Comparison of ENCODE assay signal across 8 cellular contexts in genomic region chr2:23566236-23567142, GRCh38.
DNase-seq lines count a peak whose midpoint lies in the region; ATAC-seq and TF ChIP-seq lines count a peak whose summit lies in the region.

No MANE protein-coding gene starts in this region.

- DNase-seq in Calu3 (peak; percentile 54), HT-29 (ENCODE audit: low spot score) (peak; percentile 26), iPS DF 19.7 (ENCODE audit: low read depth, low spot score) (peak; percentile 57), upper lobe of right lung (no peak), NCI-H345 treated with DMSO at 0.1 percent for 48 hours (lab: John Stamatoyannopoulos, UW; ENCODE audit: unreplicated experiment) (no peak), NCI-H128 (lab: John Stamatoyannopoulos, UW; ENCODE audit: unreplicated experiment) (no peak)
- DNase-seq in activated CD8-positive, alpha-beta T cell treated with anti-CD3 and anti-CD28 coated beads for 36 hours, result peak; percentile 63

- no peaks in the 10 kb centered on the region for H3K36me3 ChIP-seq in upper lobe of right lung

- ATAC-seq in activated CD8-positive, alpha-beta T cell treated with anti-CD3 and anti-CD28 coated beads for 36 hours, result peak; percentile 76
- ATAC-seq in upper lobe of right lung, result no peak
- no peak for ATAC-seq in HG03095 (IDR thresholded peaks at IDR 0.05; ENCODE audit: unreplicated experiment)

- BruUV-seq in Calu3 (replicated peaks; lab: Mats Ljungman, UMichigan), result no TSS peak

- H3K36me3 Mint-ChIP-seq in Calu3 (ENCODE audit: insufficient read depth, unreplicated experiment), result no peaks in the 10 kb centered on the region
- no peaks in the 10 kb centered on the region for H3K36me3 Mint-ChIP-seq in activated CD8-positive, alpha-beta T cell treated with anti-CD3 and anti-CD28 coated beads for 36 hours (ENCODE audit: low read depth)

- no peak overlapping the region for H3K4me3 Mint-ChIP-seq in Calu3 (ENCODE audit: low read depth, unreplicated experiment)
- H3K4me3 Mint-ChIP-seq in activated CD8-positive, alpha-beta T cell treated with anti-CD3 and anti-CD28 coated beads for 36 hours, result no peak overlapping the region

- no peak overlapping the region for H3K4me3 ChIP-seq in upper lobe of right lung

- CTCF ChIA-PET in Calu3 (lab: Charles Lee), result no interaction called here
- CTCF ChIA-PET in activated CD8-positive, alpha-beta T cell treated with anti-CD3 and anti-CD28 coated beads for 36 hours (lab: Charles Lee), result interaction anchor here (1.3 to 1.5 kb wide), 4 partner anchors 17 to 162 kb away, joined by 3 to 5 read pairs (median 4); no protein-coding TSS in a partner anchor

- POLR2A ChIA-PET in activated CD8-positive, alpha-beta T cell treated with anti-CD3 and anti-CD28 coated beads for 36 hours (lab: Charles Lee), result no interaction called here

- H3K27me3 ChIP-seq in upper lobe of right lung, result no peaks in the 10 kb centered on the region

- no peaks in the 10 kb centered on the region for H3K27me3 Mint-ChIP-seq in Calu3 (ENCODE audit: unreplicated experiment)
- H3K27me3 Mint-ChIP-seq in activated CD8-positive, alpha-beta T cell treated with anti-CD3 and anti-CD28 coated beads for 36 hours, result no peaks in the 10 kb centered on the region

- peak; percentile 44 for TF ChIP-seq CTCF in Calu3 (IDR thresholded peaks at IDR 0.05; ENCODE audit: unreplicated experiment)
- no peak for TF ChIP-seq CTCF in activated CD8-positive, alpha-beta T cell treated with anti-CD3 and anti-CD28 coated beads for 36 hours (IDR thresholded peaks at IDR 0.05)
- TF ChIP-seq CTCF in upper lobe of right lung (IDR thresholded peaks at IDR 0.05), result peak; percentile 19

- H3K4me1 Mint-ChIP-seq in Calu3 (ENCODE audit: low read depth, unreplicated experiment), result peaks cover 8% of the 10 kb centered on the region
- no peaks in the 10 kb centered on the region for H3K4me1 Mint-ChIP-seq in activated CD8-positive, alpha-beta T cell treated with anti-CD3 and anti-CD28 coated beads for 36 hours (ENCODE audit: low read depth)

- no peak overlapping the region for H3K27ac ChIP-seq in upper lobe of right lung

- peaks cover 17% of the 10 kb centered on the region for H3K4me1 ChIP-seq in upper lobe of right lung

- intact Hi-C loops in Calu3 (cut with micrococcal nuclease; ENCODE audit: unreplicated experiment), result loop anchor here (1.0 to 2.0 kb wide), 2 partner anchors 165 to 200 kb away; no protein-coding TSS in a partner anchor
- intact Hi-C loops in activated CD8-positive, alpha-beta T cell treated with anti-CD3 and anti-CD28 coated beads for 36 hours (cut with micrococcal nuclease), result no loop called here
- intact Hi-C loops in upper lobe of right lung (cut with DNase I), result no loop called here

- H3K27ac Mint-ChIP-seq in Calu3 (ENCODE audit: unreplicated experiment), result no peak overlapping the region
- no peak overlapping the region for H3K27ac Mint-ChIP-seq in activated CD8-positive, alpha-beta T cell treated with anti-CD3 and anti-CD28 coated beads for 36 hours

- H3K9me3 Mint-ChIP-seq in Calu3 (ENCODE audit: low read depth, unreplicated experiment), result no peaks in the 10 kb centered on the region
- no peaks in the 10 kb centered on the region for H3K9me3 Mint-ChIP-seq in activated CD8-positive, alpha-beta T cell treated with anti-CD3 and anti-CD28 coated beads for 36 hours

- H3K9me3 ChIP-seq in upper lobe of right lung, result no peaks in the 10 kb centered on the region

Comparison
In these comparisons a context has a peak if more than half of its experiments do, and no peak if none do; other contexts are left out.
1. DNase-seq: peak in Calu3 (single experiment), HT-29 (single experiment), activated CD8-positive, alpha-beta T cell treated with anti-CD3 and anti-CD28 coated beads for 36 hours (single experiment) and iPS DF 19.7 (single experiment); none in upper lobe of right lung (single experiment), NCI-H345 treated with DMSO at 0.1 percent for 48 hours (single experiment) and NCI-H128 (single experiment).